In genomic region chr10:100506596-100507356, GRCh38 we compare ENCODE assay signal across 14 cellular contexts. TPM values are rescaled to one million over a fixed set of nuclear protein-coding genes. Genes with fewer than 3 reads are reported as not detected.
DNase-seq lines count a peak whose midpoint lies in the region; ATAC-seq and TF ChIP-seq lines count a peak whose summit lies in the region.
"Had no signal": no experiment of that assay in that cellular context is flagged by ENCODE, and none has a peak within 500 bp of the region (broad histone marks: within the 10 kb centered on the region; RNA-seq: fewer than 3 reads in every experiment).

No MANE protein-coding gene starts in this region.

- no peak for TF ChIP-seq EP300 in upper lobe of left lung (IDR thresholded peaks at IDR 0.05)

- H3K36me3 Mint-ChIP-seq in activated CD4-positive, alpha-beta T cell treated with anti-CD3 and anti-CD28 coated beads for 36 hours (ENCODE audit: low read depth), result peaks cover 43% of the 10 kb centered on the region
- peaks cover 38% of the 10 kb centered on the region for H3K36me3 Mint-ChIP-seq in activated T-helper 1 cell treated with anti-CD3 and anti-CD28 coated beads, Interleukin-12 subunit alpha, Interleukin-12 subunit beta, Interleukin-2, Interleukin-4 antibody, amounts not matched to agents 30 ng/mL and 10 ng/mL and 1 ng/mL, durations not matched to agents 14 hours and 24 hours and 36 hours (ENCODE audit: low read depth)
- H3K36me3 Mint-ChIP-seq in naive thymus-derived CD4-positive, alpha-beta T cell, result peaks cover 8 to 52% (median 27%) of the 10 kb centered on the region in 5 donors

- H3K27me3 Mint-ChIP-seq in activated CD4-positive, alpha-beta T cell treated with anti-CD3 and anti-CD28 coated beads for 36 hours, result no peaks in the 10 kb centered on the region
- no peaks in the 10 kb centered on the region for H3K27me3 Mint-ChIP-seq in activated T-helper 1 cell treated with anti-CD3 and anti-CD28 coated beads, Interleukin-12 subunit alpha, Interleukin-12 subunit beta, Interleukin-2, Interleukin-4 antibody, amounts not matched to agents 30 ng/mL and 10 ng/mL and 1 ng/mL, durations not matched to agents 14 hours and 24 hours and 36 hours (ENCODE audit: insufficient read depth)
- H3K27me3 Mint-ChIP-seq in naive thymus-derived CD4-positive, alpha-beta T cell, result no peaks in the 10 kb centered on the region

- H3K9me3 ChIP-seq in naive thymus-derived CD4-positive, alpha-beta T cell (ENCODE audit: control insufficient read depth in 2 of 3, low read length in 3 of 3), result no peaks in the 10 kb centered on the region
- H3K9me3 ChIP-seq in upper lobe of left lung, result no peaks in the 10 kb centered on the region

- H3K4me1 Mint-ChIP-seq in activated CD4-positive, alpha-beta T cell treated with anti-CD3 and anti-CD28 coated beads for 36 hours, result peaks cover 58% of the 10 kb centered on the region
- H3K4me1 Mint-ChIP-seq in activated T-helper 1 cell treated with anti-CD3 and anti-CD28 coated beads, Interleukin-12 subunit alpha, Interleukin-12 subunit beta, Interleukin-2, Interleukin-4 antibody, amounts not matched to agents 30 ng/mL and 10 ng/mL and 1 ng/mL, durations not matched to agents 14 hours and 24 hours and 36 hours (ENCODE audit: low read depth), result peaks cover 93% of the 10 kb centered on the region
- peaks cover 39 to 90% (median 58%) of the 10 kb centered on the region in 7 donors for H3K4me1 Mint-ChIP-seq in naive thymus-derived CD4-positive, alpha-beta T cell
- H3K4me1 Mint-ChIP-seq: endodermal cell had no signal

- peak overlapping the region; percentile 9 for H3K4me3 Mint-ChIP-seq in activated CD4-positive, alpha-beta T cell treated with anti-CD3 and anti-CD28 coated beads for 36 hours
- peak overlapping the region; percentile 77 for H3K4me3 Mint-ChIP-seq in activated T-helper 1 cell treated with anti-CD3 and anti-CD28 coated beads, Interleukin-12 subunit alpha, Interleukin-12 subunit beta, Interleukin-2, Interleukin-4 antibody, amounts not matched to agents 30 ng/mL and 10 ng/mL and 1 ng/mL, durations not matched to agents 14 hours and 24 hours and 36 hours
- H3K4me3 Mint-ChIP-seq in naive thymus-derived CD4-positive, alpha-beta T cell, result peak overlapping the region in 1 of 10 donors; percentile 91
- H3K4me3 Mint-ChIP-seq: endodermal cell had no signal

- H3K9me3 Mint-ChIP-seq in activated CD4-positive, alpha-beta T cell treated with anti-CD3 and anti-CD28 coated beads for 36 hours (ENCODE audit: low read depth), result no peaks in the 10 kb centered on the region
- H3K9me3 Mint-ChIP-seq in activated T-helper 1 cell treated with anti-CD3 and anti-CD28 coated beads, Interleukin-12 subunit alpha, Interleukin-12 subunit beta, Interleukin-2, Interleukin-4 antibody, amounts not matched to agents 30 ng/mL and 10 ng/mL and 1 ng/mL, durations not matched to agents 14 hours and 24 hours and 36 hours, result no peaks in the 10 kb centered on the region
- H3K9me3 Mint-ChIP-seq in naive thymus-derived CD4-positive, alpha-beta T cell, result no peaks in the 10 kb centered on the region
- H3K9me3 Mint-ChIP-seq: endodermal cell had no signal

- H3K36me3 ChIP-seq in naive thymus-derived CD4-positive, alpha-beta T cell (ENCODE audit: control insufficient read depth in 2 of 3, insufficient read depth in 3 of 3, low read length in 3 of 3), result peaks cover 2 to 39% (median 18%) of the 10 kb centered on the region in 3 experiments
- peaks cover 4 to 33% (median 15%) of the 10 kb centered on the region in 4 donors for H3K36me3 ChIP-seq in upper lobe of left lung

- intact Hi-C loops in activated CD4-positive, alpha-beta T cell treated with anti-CD3 and anti-CD28 coated beads for 36 hours (cut with DNase I, micrococcal nuclease), result no loop called here
- intact Hi-C loops in activated T-helper 1 cell treated with anti-CD3 and anti-CD28 coated beads, Interleukin-12 subunit alpha, Interleukin-12 subunit beta, Interleukin-2, Interleukin-4 antibody, amounts not matched to agents 30 ng/mL and 10 ng/mL and 1 ng/mL, durations not matched to agents 14 hours and 24 hours and 36 hours (cut with micrococcal nuclease), result loop anchor here (5.0 kb wide), 3 partner anchors 239 to 659 kb away; partner anchors contain the start of genes CWF19L1 and ERLIN1
- intact Hi-C loops in naive thymus-derived CD4-positive, alpha-beta T cell (cut with micrococcal nuclease), result no loop called here

- H3K4me3 ChIP-seq in naive thymus-derived CD4-positive, alpha-beta T cell (ENCODE audit: low read length), result no peak overlapping the region
- H3K4me3 ChIP-seq in upper lobe of left lung, result no peak overlapping the region

- DNase-seq in activated CD4-positive, alpha-beta T cell treated with anti-CD3 and anti-CD28 coated beads for 36 hours, result peak; percentile 45
- DNase-seq in activated CD4-positive, alpha-beta T cell treated with anti-CD3 and anti-CD28 coated beads, Interleukin-2, amount 50 U/mL, for 4 hours, result no peak
- peak; percentile 69 for DNase-seq in HS-5 (ENCODE audit: low read depth)
- peak; percentile 16 for DNase-seq in activated T-helper 1 cell treated with anti-CD3 and anti-CD28 coated beads, Interleukin-12 subunit alpha, Interleukin-12 subunit beta, Interleukin-2, Interleukin-4 antibody, amounts not matched to agents 30 ng/mL and 10 ng/mL and 1 ng/mL, durations not matched to agents 14 hours and 24 hours and 36 hours (ENCODE audit: low spot score)
- peak in 1 of 9 donors; percentile 39 for DNase-seq in naive thymus-derived CD4-positive, alpha-beta T cell
- DNase-seq in dermis blood vessel endothelial cell, result no peak
- DNase-seq in upper lobe of left lung, result no peak
- DNase-seq: endodermal cell, GDM1, Karpas-422, NCI-H2171 treated with DMSO at 0.1 percent for 48 hours had no signal

- no peak overlapping the region for H3K27ac ChIP-seq in naive thymus-derived CD4-positive, alpha-beta T cell (ENCODE audit: low read depth, low read length)
- no peak overlapping the region for H3K27ac ChIP-seq in upper lobe of left lung
- H3K27ac ChIP-seq: VCaP had no signal

- H3K27me3 ChIP-seq in naive thymus-derived CD4-positive, alpha-beta T cell (ENCODE audit: control insufficient read depth in 2 of 2, insufficient read depth in 2 of 2, low read length in 2 of 2), result no peaks in the 10 kb centered on the region
- no peaks in the 10 kb centered on the region for H3K27me3 ChIP-seq in upper lobe of left lung

- CTCF ChIA-PET in activated CD4-positive, alpha-beta T cell treated with anti-CD3 and anti-CD28 coated beads for 36 hours (lab: Charles Lee), result interaction anchor here (0.7 to 10.4 kb wide), 8 partner anchors 11 to 213 kb away, joined by 3 to 131 read pairs (median 22); no protein-coding TSS in a partner anchor
- CTCF ChIA-PET in naive thymus-derived CD4-positive, alpha-beta T cell (lab: Charles Lee), result interaction anchor here (0.8 to 5.7 kb wide), 7 partner anchors 12 to 164 kb away, joined by 3 to 51 read pairs (median 15); partner anchors contain the start of gene SEC31B

- POLR2A ChIA-PET in activated CD4-positive, alpha-beta T cell treated with anti-CD3 and anti-CD28 coated beads for 36 hours (lab: Charles Lee), result interaction anchor here (0.9 kb wide), 1 partner anchor 136 kb away, joined by 5 read pairs; no protein-coding TSS in a partner anchor
- POLR2A ChIA-PET in naive thymus-derived CD4-positive, alpha-beta T cell (lab: Charles Lee), result interaction anchor here (0.6 kb wide), 1 partner anchor 241 kb away, joined by 5 read pairs; no protein-coding TSS in a partner anchor

- TF ChIP-seq POLR2A in upper lobe of left lung (IDR thresholded peaks at IDR 0.05), result no peak

- peak; percentile 58 for ATAC-seq in activated CD4-positive, alpha-beta T cell treated with anti-CD3 and anti-CD28 coated beads for 36 hours
- no peak for ATAC-seq in naive thymus-derived CD4-positive, alpha-beta T cell
- ATAC-seq in upper lobe of left lung (ENCODE audit: low FRiP score in 2 of 2) (no peak), HG02870 (IDR thresholded peaks at IDR 0.05; ENCODE audit: unreplicated experiment) (no peak)

- H3K4me1 ChIP-seq in naive thymus-derived CD4-positive, alpha-beta T cell (ENCODE audit: control insufficient read depth in 2 of 2, insufficient read depth in 2 of 2, low read length in 2 of 2), result peaks cover 43 to 51% of the 10 kb centered on the region in 2 donors
- H3K4me1 ChIP-seq in upper lobe of left lung, result peaks cover 0 to 6% (median 0%) of the 10 kb centered on the region in 4 donors

- 91 to 95% methylated on average over 5 of the region's 5 CpGs for WGBS in upper lobe of left lung, 2 donors

- peak overlapping the region; percentile 86 for H3K27ac Mint-ChIP-seq in activated CD4-positive, alpha-beta T cell treated with anti-CD3 and anti-CD28 coated beads for 36 hours
- H3K27ac Mint-ChIP-seq in activated T-helper 1 cell treated with anti-CD3 and anti-CD28 coated beads, Interleukin-12 subunit alpha, Interleukin-12 subunit beta, Interleukin-2, Interleukin-4 antibody, amounts not matched to agents 30 ng/mL and 10 ng/mL and 1 ng/mL, durations not matched to agents 14 hours and 24 hours and 36 hours, result peak overlapping the region; percentile 88
- peak overlapping the region in 7 of 9 donors; percentile 11 to 92 (median 60) for H3K27ac Mint-ChIP-seq in naive thymus-derived CD4-positive, alpha-beta T cell
- H3K27ac Mint-ChIP-seq: endodermal cell had no signal

- TF ChIP-seq CTCF in upper lobe of left lung (IDR thresholded peaks at IDR 0.05), result no peak

RNA-seq across cellular contexts. Expression of gene SEC31B, which starts 12.9 kb away (rescaled TPM):
- 10 to 100 TPM; 36.0 to 36.7 TPM for total RNA-seq in activated CD4-positive, alpha-beta T cell treated with anti-CD3 and anti-CD28 coated beads for 36 hours
- total RNA-seq in activated T-helper 1 cell treated with anti-CD3 and anti-CD28 coated beads, Interleukin-12 subunit alpha, Interleukin-12 subunit beta, Interleukin-2, Interleukin-4 antibody, amounts not matched to agents 30 ng/mL and 10 ng/mL and 1 ng/mL, durations not matched to agents 14 hours and 24 hours and 36 hours, result 42.3 and 50.5 TPM in 2 replicates
- 100 to 1,000 TPM in 1 of 5 experiments, 10 to 100 TPM in 4; 61.7 to 295 (median 65.1) TPM for total RNA-seq in naive thymus-derived CD4-positive, alpha-beta T cell
- 1 to 10 TPM; 1.1 to 1.8 TPM for polyA plus RNA-seq in naive thymus-derived CD4-positive, alpha-beta T cell
- total RNA-seq in dermis blood vessel endothelial cell (1.2 and 5.3 TPM in 2 replicates), upper lobe of left lung (10 to 100 TPM in 3 of 6 donors, 1 to 10 TPM in 3; 3.6 to 43.0 (median 10.3) TPM)

RNA-seq across cellular contexts. Expression of gene NDUFB8, which starts 22.9 kb away (rescaled TPM):
- total RNA-seq in activated CD4-positive, alpha-beta T cell treated with anti-CD3 and anti-CD28 coated beads for 36 hours, result 100 to 1,000 TPM; 291 to 375 TPM
- 292 and 304 TPM in 2 replicates for total RNA-seq in activated T-helper 1 cell treated with anti-CD3 and anti-CD28 coated beads, Interleukin-12 subunit alpha, Interleukin-12 subunit beta, Interleukin-2, Interleukin-4 antibody, amounts not matched to agents 30 ng/mL and 10 ng/mL and 1 ng/mL, durations not matched to agents 14 hours and 24 hours and 36 hours
- 100 to 1,000 TPM; 137 to 304 (median 142) TPM for total RNA-seq in naive thymus-derived CD4-positive, alpha-beta T cell
- 100 to 1,000 TPM; 390 to 554 TPM for polyA plus RNA-seq in naive thymus-derived CD4-positive, alpha-beta T cell
- total RNA-seq in dermis blood vessel endothelial cell (113 and 116 TPM in 2 replicates), upper lobe of left lung (100 to 1,000 TPM; 110 to 152 (median 137) TPM)

RNA-seq across cellular contexts. Expression of gene HIF1AN, which starts 29.0 kb away (rescaled TPM):
- 10 to 100 TPM; 45.9 to 50.8 TPM for total RNA-seq in activated CD4-positive, alpha-beta T cell treated with anti-CD3 and anti-CD28 coated beads for 36 hours
- 46.5 and 54.1 TPM in 2 replicates for total RNA-seq in activated T-helper 1 cell treated with anti-CD3 and anti-CD28 coated beads, Interleukin-12 subunit alpha, Interleukin-12 subunit beta, Interleukin-2, Interleukin-4 antibody, amounts not matched to agents 30 ng/mL and 10 ng/mL and 1 ng/mL, durations not matched to agents 14 hours and 24 hours and 36 hours
- total RNA-seq in naive thymus-derived CD4-positive, alpha-beta T cell, result 10 to 100 TPM; 43.3 to 74.9 (median 54.8) TPM
- 10 to 100 TPM; 24.0 to 28.8 TPM for polyA plus RNA-seq in naive thymus-derived CD4-positive, alpha-beta T cell
- total RNA-seq in dermis blood vessel endothelial cell (7.5 and 10.4 TPM in 2 replicates), upper lobe of left lung (10 to 100 TPM in 4 of 6 donors, 1 to 10 TPM in 2; 7.2 to 34.6 (median 18.4) TPM)

RNA-seq across cellular contexts. Expression of gene WNT8B, which starts 44.0 kb away (rescaled TPM):
- total RNA-seq in activated CD4-positive, alpha-beta T cell treated with anti-CD3 and anti-CD28 coated beads for 36 hours, result under 1 TPM; 0.40 to 0.43 TPM
- total RNA-seq in activated T-helper 1 cell treated with anti-CD3 and anti-CD28 coated beads, Interleukin-12 subunit alpha, Interleukin-12 subunit beta, Interleukin-2, Interleukin-4 antibody, amounts not matched to agents 30 ng/mL and 10 ng/mL and 1 ng/mL, durations not matched to agents 14 hours and 24 hours and 36 hours, result 0.10 and 0.24 TPM in 2 replicates
- under 1 TPM in 2 of 5 experiments, not detected in 3; 0.27 to 0.44 TPM for total RNA-seq in naive thymus-derived CD4-positive, alpha-beta T cell
- polyA plus RNA-seq in naive thymus-derived CD4-positive, alpha-beta T cell, result under 1 TPM; 0.09 to 0.11 TPM
- total RNA-seq in dermis blood vessel endothelial cell (not detected in 2 replicates), upper lobe of left lung (under 1 TPM in 1 of 6 donors, not detected in 5; 0.17 TPM)
- total RNA-seq: skeletal muscle tissue had no signal

Comparison
In these comparisons a context has a peak if more than half of its experiments do, and no peak if none do; other contexts are left out.
1. DNase-seq: peak in activated CD4-positive, alpha-beta T cell treated with anti-CD3 and anti-CD28 coated beads for 36 hours (single experiment), HS-5 (single experiment) and activated T-helper 1 cell treated with anti-CD3 and anti-CD28 coated beads, Interleukin-12 subunit alpha, Interleukin-12 subunit beta, Interleukin-2, Interleukin-4 antibody, amounts not matched to agents 30 ng/mL and 10 ng/mL and 1 ng/mL, durations not matched to agents 14 hours and 24 hours and 36 hours (single experiment); none in activated CD4-positive, alpha-beta T cell treated with anti-CD3 and anti-CD28 coated beads, Interleukin-2, amount 50 U/mL, for 4 hours (0 of 2), dermis blood vessel endothelial cell (single experiment) and upper lobe of left lung (0 of 2).
2. Peak in every context shown above with its lines, with median percentiles within 50 percentile points of each other: H3K27ac Mint-ChIP-seq.